Comparison of ENCODE assay signal across 1 cellular context in the genomic region with DNA sequence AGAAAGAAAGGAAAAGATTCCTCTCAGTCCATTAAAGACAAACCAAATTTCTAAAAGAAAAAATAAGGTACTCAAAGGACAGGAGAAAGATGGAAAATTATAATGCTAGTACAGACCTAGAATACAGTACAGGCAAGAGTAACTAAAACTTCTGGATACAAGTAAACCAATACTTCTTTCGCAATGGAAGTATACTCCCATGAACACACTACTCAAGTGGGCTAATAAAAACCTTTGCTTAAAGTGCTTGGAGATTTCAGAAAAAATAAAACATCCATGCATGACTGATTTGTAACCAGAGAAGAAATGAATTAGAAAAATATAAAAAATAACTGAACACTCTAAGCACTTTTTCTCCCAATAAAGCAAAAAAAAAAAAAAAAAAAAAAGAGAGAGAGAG.
TF ChIP-seq lines count a peak whose summit lies in the region.

No MANE protein-coding gene starts in this region.

TF ChIP-seq in HepG2, 621 proteins besides CTCF, POLR2A, EP300 and RAD21:
- TF ChIP-seq, protein P1, sequence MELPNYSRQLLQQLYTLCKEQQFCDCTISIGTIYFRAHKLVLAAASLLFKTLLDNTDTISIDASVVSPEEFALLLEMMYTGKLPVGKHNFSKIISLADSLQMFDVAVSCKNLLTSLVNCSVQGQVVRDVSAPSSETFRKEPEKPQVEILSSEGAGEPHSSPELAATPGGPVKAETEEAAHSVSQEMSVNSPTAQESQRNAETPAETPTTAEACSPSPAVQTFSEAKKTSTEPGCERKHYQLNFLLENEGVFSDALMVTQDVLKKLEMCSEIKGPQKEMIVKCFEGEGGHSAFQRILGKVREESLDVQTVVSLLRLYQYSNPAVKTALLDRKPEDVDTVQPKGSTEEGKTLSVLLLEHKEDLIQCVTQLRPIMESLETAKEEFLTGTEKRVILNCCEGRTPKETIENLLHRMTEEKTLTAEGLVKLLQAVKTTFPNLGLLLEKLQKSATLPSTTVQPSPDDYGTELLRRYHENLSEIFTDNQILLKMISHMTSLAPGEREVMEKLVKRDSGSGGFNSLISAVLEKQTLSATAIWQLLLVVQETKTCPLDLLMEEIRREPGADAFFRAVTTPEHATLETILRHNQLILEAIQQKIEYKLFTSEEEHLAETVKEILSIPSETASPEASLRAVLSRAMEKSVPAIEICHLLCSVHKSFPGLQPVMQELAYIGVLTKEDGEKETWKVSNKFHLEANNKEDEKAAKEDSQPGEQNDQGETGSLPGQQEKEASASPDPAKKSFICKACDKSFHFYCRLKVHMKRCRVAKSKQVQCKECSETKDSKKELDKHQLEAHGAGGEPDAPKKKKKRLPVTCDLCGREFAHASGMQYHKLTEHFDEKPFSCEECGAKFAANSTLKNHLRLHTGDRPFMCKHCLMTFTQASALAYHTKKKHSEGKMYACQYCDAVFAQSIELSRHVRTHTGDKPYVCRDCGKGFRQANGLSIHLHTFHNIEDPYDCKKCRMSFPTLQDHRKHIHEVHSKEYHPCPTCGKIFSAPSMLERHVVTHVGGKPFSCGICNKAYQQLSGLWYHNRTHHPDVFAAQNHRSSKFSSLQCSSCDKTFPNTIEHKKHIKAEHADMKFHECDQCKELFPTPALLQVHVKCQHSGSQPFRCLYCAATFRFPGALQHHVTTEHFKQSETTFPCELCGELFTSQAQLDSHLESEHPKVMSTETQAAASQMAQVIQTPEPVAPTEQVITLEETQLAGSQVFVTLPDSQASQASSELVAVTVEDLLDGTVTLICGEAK (IDR thresholded peaks at IDR 0.05), result peak; percentile 31; the same call in 1 of the 2 replicates
- TF ChIP-seq, protein P1 (CRISPR knock-in tag; IDR thresholded peaks at IDR 0.05), result no peak
- TF ChIP-seq CEBPB (IDR thresholded peaks at IDR 0.05; ENCODE audit: borderline replicate concordance, low read depth, low read length) (peak; percentile 50; the same call in 1 of the 2 replicates), ETV6 (CRISPR knock-in tag; conservative IDR thresholded peaks at IDR 0.05) (no peak), ZNF274 (CRISPR knock-in tag; IDR thresholded peaks at IDR 0.05) (no peak)
